Comparison of ENCODE assay signal across 8 cellular contexts in the genomic region with DNA sequence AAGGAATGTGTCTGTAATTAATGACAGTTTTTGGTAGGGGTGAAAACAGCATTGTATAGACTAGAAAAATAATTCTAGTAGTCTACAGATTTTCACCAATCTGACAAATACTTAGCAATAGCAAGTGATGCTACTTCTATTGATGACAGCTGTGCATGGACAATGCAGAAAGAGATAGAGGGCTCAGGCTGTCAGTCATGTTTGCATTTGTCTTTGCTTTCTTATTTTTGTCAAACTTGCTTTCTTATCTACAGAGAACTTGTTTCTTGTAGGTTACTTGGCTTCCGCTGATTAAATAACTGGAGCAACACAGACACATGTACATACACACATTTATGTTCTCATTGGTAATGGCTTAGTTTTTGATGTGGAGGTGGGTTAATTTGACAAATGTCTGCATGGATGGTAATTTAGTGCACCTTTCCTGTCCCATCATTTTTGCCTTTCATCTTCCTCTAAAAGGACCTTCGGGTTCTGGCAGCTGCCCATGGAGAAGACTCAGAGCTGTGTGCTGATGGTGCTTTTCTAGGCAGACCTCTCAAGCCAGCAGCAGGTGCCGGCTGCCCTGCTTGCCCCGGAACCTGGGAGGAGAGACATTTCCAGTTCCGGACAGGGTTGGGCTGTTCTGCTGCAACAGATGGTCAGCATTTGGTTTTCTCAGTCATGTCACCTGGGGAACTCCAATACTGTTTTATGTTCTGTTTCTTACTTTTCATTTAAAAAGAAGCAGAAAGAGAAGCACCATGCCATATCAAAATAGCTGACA. TPM values are rescaled to one million over a fixed set of nuclear protein-coding genes. Genes with fewer than 3 reads are reported as not detected.
DNase-seq lines count a peak whose midpoint lies in the region; ATAC-seq and TF ChIP-seq lines count a peak whose summit lies in the region.

No MANE protein-coding gene starts in this region.

- no peak overlapping the region for H3K4me3 ChIP-seq in lower lobe of right lung
- no peak overlapping the region for H3K4me3 ChIP-seq in HAP-1

- no peaks in the 10 kb centered on the region for H3K9me3 ChIP-seq in lower lobe of right lung
- no peaks in the 10 kb centered on the region for H3K9me3 ChIP-seq in HAP-1

- no peaks in the 10 kb centered on the region for H3K9me3 Mint-ChIP-seq in Calu3 (ENCODE audit: low read depth, unreplicated experiment)

- H3K27me3 ChIP-seq in lower lobe of right lung (ENCODE audit: low read depth) (no peaks in the 10 kb centered on the region), HAP-1 (ENCODE audit: low read depth) (no peaks in the 10 kb centered on the region)

- no peak overlapping the region for H3K4me3 Mint-ChIP-seq in Calu3 (ENCODE audit: low read depth, unreplicated experiment)

- TF ChIP-seq CTCF in lower lobe of right lung (IDR thresholded peaks at IDR 0.05) (no peak), Calu3 (IDR thresholded peaks at IDR 0.05; ENCODE audit: unreplicated experiment) (no peak)

- H3K36me3 ChIP-seq in lower lobe of right lung: no peaks in the 10 kb centered on the region
- H3K36me3 ChIP-seq in HAP-1 (replicated peaks): no peaks in the 10 kb centered on the region

- no TSS peak for BruUV-seq in Calu3 (replicated peaks; lab: Mats Ljungman, UMichigan)

- DNase-seq in DMS 273 treated with DMSO at 0.1 percent for 48 hours (lab: John Stamatoyannopoulos, UW) (peak; percentile 37), SK-N-DZ (ENCODE audit: low spot score) (peak; percentile 15), lower lobe of right lung (no peak), Calu3 (no peak), HAP-1 (ENCODE audit: low spot score in 2 of 2) (no peak)
- no peak for DNase-seq in effector CD8-positive, alpha-beta T cell (lab: John Stamatoyannopoulos, UW)

- in situ Hi-C loops in HAP-1 (cut with MboI; ENCODE audit: low sequenced_read_pairs): loop anchor here (25.0 kb wide), 1 partner anchor 491 kb away; no protein-coding TSS in a partner anchor

- intact Hi-C loops in lower lobe of right lung (cut with DNase I) (no loop called here), Calu3 (cut with micrococcal nuclease; ENCODE audit: unreplicated experiment) (no loop called here)

- H3K4me1 Mint-ChIP-seq in Calu3 (ENCODE audit: low read depth, unreplicated experiment): peaks cover 20% of the 10 kb centered on the region

- CTCF ChIA-PET in Calu3 (lab: Charles Lee): interaction anchor here (0.9 kb wide), 1 partner anchor 29 kb away, joined by 3 read pairs; no protein-coding TSS in a partner anchor

- H3K27ac ChIP-seq in lower lobe of right lung: no peak overlapping the region

- H3K27ac Mint-ChIP-seq in Calu3 (ENCODE audit: unreplicated experiment): no peak overlapping the region

- ATAC-seq in GM19035 (IDR thresholded peaks at IDR 0.05; ENCODE audit: unreplicated experiment): peak; percentile 65
- ATAC-seq in HG02884 (IDR thresholded peaks at IDR 0.05; ENCODE audit: unreplicated experiment): peak; percentile 36
- no peak for ATAC-seq in lower lobe of right lung

- no peaks in the 10 kb centered on the region for H3K36me3 Mint-ChIP-seq in Calu3 (ENCODE audit: insufficient read depth, unreplicated experiment)

- H3K4me1 ChIP-seq in lower lobe of right lung (no peaks in the 10 kb centered on the region), HAP-1 (no peaks in the 10 kb centered on the region)

- no peaks in the 10 kb centered on the region for H3K27me3 Mint-ChIP-seq in Calu3 (ENCODE audit: unreplicated experiment)

RNA-seq across cellular contexts. Expression of gene CAMK4, which starts 28.8 kb away (rescaled TPM):
- 34.8 and 42.7 TPM in 2 replicates for polyA plus RNA-seq in SK-N-DZ (2014; cell fraction: cytosol; rRNA removed)
- polyA plus RNA-seq in SK-N-DZ (2014; cell fraction: nucleus; rRNA removed): 22.7 and 27.6 TPM in 2 replicates
- total RNA-seq in lower lobe of right lung (2.7 TPM), Calu3 (2022) (19.4 and 23.3 TPM in 2 replicates)

Comparison
In these comparisons a context has a peak if more than half of its experiments do, and no peak if none do; other contexts are left out.
1. DNase-seq: peak in DMS 273 treated with DMSO at 0.1 percent for 48 hours (single experiment) and SK-N-DZ (single experiment); none in lower lobe of right lung (single experiment), effector CD8-positive, alpha-beta T cell (single experiment), Calu3 (single experiment) and HAP-1 (0 of 2).
2. ATAC-seq: peak in GM19035 (single experiment) and HG02884 (single experiment); none in lower lobe of right lung (0 of 2).